In genomic region chr2:227325056-227325823, GRCh38 we compare ENCODE assay signal across 1 cellular context.
A peak's percentile ranks its signal among the peaks of the same experiment; 100 is the strongest.
TF ChIP-seq lines count a peak whose summit lies in the region.

TSS of gene MFF (plus strand) at chr2:227325251. CDS start at chr2:227330666, 5,415 bp downstream.

TF ChIP-seq in A549, 52 proteins besides CTCF, POLR2A, EP300 and RAD21 (continued from another document):
- TF ChIP-seq ATOH8 (CRISPR knock-in tag; IDR thresholded peaks at IDR 0.05; ENCODE audit: low read depth) = peak; percentile 89
- no peak for TF ChIP-seq TFCP2L1 (CRISPR knock-in tag; IDR thresholded peaks at IDR 0.05)
- no peak for TF ChIP-seq HDAC2 (IDR thresholded peaks at IDR 0.05)
- TF ChIP-seq REST (IDR thresholded peaks at IDR 0.05) = 0 out of 2 replicates have a peak, but pooled peaks have one; percentile 21
- peak; percentile 70 for TF ChIP-seq KDM5A (IDR thresholded peaks at IDR 0.05)
- no peak for TF ChIP-seq KDM1A (IDR thresholded peaks at IDR 0.05; ENCODE audit: low read depth)
- TF ChIP-seq RFX5 (IDR thresholded peaks at IDR 0.05) = no peak
- TF ChIP-seq CHD2 (IDR thresholded peaks at IDR 0.05; ENCODE audit: low read length, partially characterized antibody) = no peak
- TF ChIP-seq EHF (CRISPR knock-in tag; IDR thresholded peaks at IDR 0.05) = no peak
- TF ChIP-seq CBX2 (IDR thresholded peaks at IDR 0.05; ENCODE audit: borderline replicate concordance, low read depth) = no peak
- TF ChIP-seq CEBPB (IDR thresholded peaks at IDR 0.05) = no peak
- TF ChIP-seq PHF8 (IDR thresholded peaks at IDR 0.05; ENCODE audit: borderline replicate concordance, low read depth) = peak; percentile 52; the same call in 1 of the 2 replicates
- TF ChIP-seq CBX8 (IDR thresholded peaks at IDR 0.05) = no peak
- no peak for TF ChIP-seq MAZ (IDR thresholded peaks at IDR 0.05; ENCODE audit: borderline replicate concordance, low read depth, low read length)
- TF ChIP-seq SMC3 (IDR thresholded peaks at IDR 0.05) = peak; percentile 27; the same call in 2 of the 3 replicates
- TF ChIP-seq POLR2AphosphoS2 (conservative IDR thresholded peaks at IDR 0.05; ENCODE audit: low read length) = no peak
- TF ChIP-seq E2F6 (IDR thresholded peaks at IDR 0.05; ENCODE audit: borderline replicate concordance, low read depth) = peak; percentile 92
- TF ChIP-seq NR3C1 (IDR thresholded peaks at IDR 0.05) = no peak
- TF ChIP-seq NPAS2 (CRISPR knock-in tag; IDR thresholded peaks at IDR 0.05; ENCODE audit: borderline replicate concordance) = no peak
- TF ChIP-seq SREBF2 (IDR thresholded peaks at IDR 0.05) = no peak
- TF ChIP-seq ZSCAN20 (CRISPR knock-in tag; IDR thresholded peaks at IDR 0.05) = no peak
- peak; percentile 88; the same call in 1 of the 2 replicates for TF ChIP-seq HEYL (CRISPR knock-in tag; IDR thresholded peaks at IDR 0.05)
- peak; percentile 94 for TF ChIP-seq MYC (IDR thresholded peaks at IDR 0.05; ENCODE audit: borderline replicate concordance, low read length)
- TF ChIP-seq BCL3 (IDR thresholded peaks at IDR 0.05) = 0 out of 3 replicates have a peak, but pooled peaks have one; percentile 48
